Comparison of ENCODE assay signal across 19 cellular contexts in the genomic region with DNA sequence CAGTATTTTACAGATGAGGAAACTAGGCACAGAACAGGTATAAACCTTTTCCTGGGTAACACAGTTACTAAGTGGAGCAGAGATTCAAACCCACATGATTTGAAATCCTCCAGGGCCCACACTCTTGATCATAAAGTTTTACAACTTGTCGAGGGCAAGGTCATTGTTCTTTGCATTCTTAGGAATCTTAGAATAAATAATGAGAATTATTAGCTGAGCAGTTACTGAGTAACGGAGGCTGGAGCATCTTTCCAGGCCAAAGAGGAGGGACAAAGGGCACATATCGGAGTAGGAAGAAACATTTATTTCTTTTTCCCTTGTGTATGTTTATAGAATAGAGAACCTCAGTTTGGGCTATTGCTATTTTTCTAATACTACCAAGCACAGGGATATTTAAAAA. TPM values are rescaled to one million over a fixed set of nuclear protein-coding genes. Genes with fewer than 3 reads are reported as not detected.
A peak's percentile ranks its signal among the peaks of the same experiment; 100 is the strongest.
DNase-seq lines count a peak whose midpoint lies in the region; ATAC-seq and TF ChIP-seq lines count a peak whose summit lies in the region.
"Had no signal": no experiment of that assay in that cellular context is flagged by ENCODE, and none has a peak within 500 bp of the region (broad histone marks: within the 10 kb centered on the region; RNA-seq: fewer than 3 reads in every experiment).

No MANE protein-coding gene starts in this region.

- 32% methylated on average over 3 of the region's 3 CpGs for WGBS in smooth muscle cell (ENCODE audit: low lambda C conversion rate)

- no peak overlapping the region for H3K4me3 ChIP-seq in smooth muscle cell
- H3K4me3 ChIP-seq: esophagus squamous epithelium, suprapubic skin had no signal

- no peaks in the 10 kb centered on the region for H3K9me3 Mint-ChIP-seq in HFFc6
- H3K9me3 Mint-ChIP-seq in CD4-positive, alpha-beta T cell = no peaks in the 10 kb centered on the region
- no peaks in the 10 kb centered on the region for H3K9me3 Mint-ChIP-seq in T-helper 2 cell treated with Interferon-gamma antibody and Interleukin-4, amounts not matched to agents 5 μg/mL and 100 μg/mL, for 36 hours
- H3K9me3 Mint-ChIP-seq: activated naive CD4-positive, alpha-beta T cell treated with anti-CD3 and anti-CD28 coated beads for 36 hours had no signal

- CTCF ChIA-PET in CD4-positive, alpha-beta T cell (lab: Charles Lee) = no interaction called here

- H3K27ac ChIP-seq in smooth muscle cell (ENCODE audit: low read depth) = peak overlapping the region; percentile 83
- H3K27ac ChIP-seq in CD4-positive, alpha-beta T cell (ENCODE audit: low read depth, low read length) = no peak overlapping the region
- H3K27ac ChIP-seq: esophagus squamous epithelium, suprapubic skin had no signal

- H3K9ac ChIP-seq in smooth muscle cell (ENCODE audit: low read depth) = no peak overlapping the region

- H3K27me3 ChIP-seq in smooth muscle cell (ENCODE audit: low read depth) = no peaks in the 10 kb centered on the region
- H3K27me3 ChIP-seq in CD4-positive, alpha-beta T cell (ENCODE audit: control insufficient read depth, insufficient read depth, low read length) = no peaks in the 10 kb centered on the region
- H3K27me3 ChIP-seq: esophagus squamous epithelium, suprapubic skin had no signal

- H3K9me3 ChIP-seq in smooth muscle cell (replicated peaks; ENCODE audit: low read depth) = no peaks in the 10 kb centered on the region
- H3K9me3 ChIP-seq in CD4-positive, alpha-beta T cell (ENCODE audit: control insufficient read depth, low read length) = no peaks in the 10 kb centered on the region
- H3K9me3 ChIP-seq: esophagus squamous epithelium, suprapubic skin had no signal

- no peak for ATAC-seq in CD4-positive, alpha-beta T cell (ENCODE audit: poor library complexity)
- ATAC-seq: left lobe of liver, Panc1, sciatic nerve had no signal

- peaks cover 83% of the 10 kb centered on the region for H3K4me1 Mint-ChIP-seq in HFFc6 (ENCODE audit: low read depth)
- H3K4me1 Mint-ChIP-seq in CD4-positive, alpha-beta T cell (ENCODE audit: low read depth) = no peaks in the 10 kb centered on the region
- H3K4me1 Mint-ChIP-seq in T-helper 2 cell treated with Interferon-gamma antibody and Interleukin-4, amounts not matched to agents 5 μg/mL and 100 μg/mL, for 36 hours (ENCODE audit: low read depth) = peaks cover 16% of the 10 kb centered on the region

- no peak for TF ChIP-seq CTCF in HFFc6 (IDR thresholded peaks at IDR 0.05)
- TF ChIP-seq CTCF in smooth muscle cell (IDR thresholded peaks at IDR 0.05; ENCODE audit: borderline replicate concordance, insufficient read depth, poor library complexity, severe bottlenecking) = no peak
- TF ChIP-seq CTCF in CD4-positive, alpha-beta T cell (IDR thresholded peaks at IDR 0.05) = no peak

- H3K27ac Mint-ChIP-seq in HFFc6 = peak overlapping the region; percentile 90
- no peak overlapping the region for H3K27ac Mint-ChIP-seq in CD4-positive, alpha-beta T cell
- no peak overlapping the region for H3K27ac Mint-ChIP-seq in T-helper 2 cell treated with Interferon-gamma antibody and Interleukin-4, amounts not matched to agents 5 μg/mL and 100 μg/mL, for 36 hours
- H3K27ac Mint-ChIP-seq: activated naive CD4-positive, alpha-beta T cell treated with anti-CD3 and anti-CD28 coated beads for 36 hours had no signal

- H2AFZ ChIP-seq in smooth muscle cell (ENCODE audit: low read depth) = no peak overlapping the region

- DNase-seq in HFFc6 = peak; percentile 69
- peak; percentile 14 for DNase-seq in astrocyte of the hippocampus (ENCODE audit: low read depth, low spot score)
- peak; percentile 52 for DNase-seq in iris pigment epithelial cell (ENCODE audit: low read depth)
- no peak for DNase-seq in smooth muscle cell (lab: John Stamatoyannopoulos, UW; ENCODE audit: unreplicated experiment)
- no peak for DNase-seq in CD4-positive, alpha-beta T cell
- DNase-seq in T-helper 2 cell treated with Interferon-gamma antibody and Interleukin-4, amounts not matched to agents 5 μg/mL and 100 μg/mL, for 36 hours (ENCODE audit: low spot score) = no peak
- no peak for DNase-seq in MV-4-11 (lab: John Stamatoyannopoulos, UW)
- DNase-seq: activated CD4-positive, alpha-beta T cell treated with anti-CD3 and anti-CD28 coated beads, Interleukin-2, amount 50 U/mL, for 4 hours; activated naive CD4-positive, alpha-beta T cell treated with anti-CD3 and anti-CD28 coated beads for 36 hours; activated T-cell treated with anti-CD3 and anti-CD28 coated beads for 4 hours; esophagus squamous epithelium; Karpas-422; NCI-H2171 treated with DMSO at 0.1 percent for 48 hours; NCI-H748 treated with DMSO at 0.1 percent for 48 hours; stimulated activated CD4-positive, alpha-beta T cell treated with anti-CD3 and anti-CD28 coated beads, Interleukin-4, amount 100 ng/mL, for 1 hour had no signal

- peak overlapping the region; percentile 67 for H3K4me2 ChIP-seq in smooth muscle cell

- H3K27me3 Mint-ChIP-seq in HFFc6 (ENCODE audit: insufficient read depth) = peaks cover 2% of the 10 kb centered on the region
- H3K27me3 Mint-ChIP-seq in CD4-positive, alpha-beta T cell = no peaks in the 10 kb centered on the region
- H3K27me3 Mint-ChIP-seq in T-helper 2 cell treated with Interferon-gamma antibody and Interleukin-4, amounts not matched to agents 5 μg/mL and 100 μg/mL, for 36 hours (ENCODE audit: low read depth) = no peaks in the 10 kb centered on the region

- peak overlapping the region; percentile 62 for H3K4me3 Mint-ChIP-seq in HFFc6
- no peak overlapping the region for H3K4me3 Mint-ChIP-seq in CD4-positive, alpha-beta T cell
- H3K4me3 Mint-ChIP-seq in T-helper 2 cell treated with Interferon-gamma antibody and Interleukin-4, amounts not matched to agents 5 μg/mL and 100 μg/mL, for 36 hours = no peak overlapping the region
- H3K4me3 Mint-ChIP-seq: activated naive CD4-positive, alpha-beta T cell treated with anti-CD3 and anti-CD28 coated beads for 36 hours had no signal

- POLR2A ChIA-PET in CD4-positive, alpha-beta T cell (lab: Charles Lee) = no interaction called here

- H3F3A ChIP-seq in smooth muscle cell (ENCODE audit: low read depth) = peaks cover 19% of the 10 kb centered on the region

- H3K36me3 Mint-ChIP-seq in HFFc6 (ENCODE audit: low read depth) = peaks cover 14% of the 10 kb centered on the region
- peaks cover 88% of the 10 kb centered on the region for H3K36me3 Mint-ChIP-seq in CD4-positive, alpha-beta T cell (ENCODE audit: low read depth)
- H3K36me3 Mint-ChIP-seq in T-helper 2 cell treated with Interferon-gamma antibody and Interleukin-4, amounts not matched to agents 5 μg/mL and 100 μg/mL, for 36 hours (ENCODE audit: low read depth) = peaks cover 46% of the 10 kb centered on the region

- H3K36me3 ChIP-seq in smooth muscle cell (ENCODE audit: low read depth) = no peaks in the 10 kb centered on the region
- H3K36me3 ChIP-seq: esophagus squamous epithelium, suprapubic skin had no signal

- H3K79me2 ChIP-seq in smooth muscle cell (ENCODE audit: low read depth) = no peaks in the 10 kb centered on the region

- H4K20me1 ChIP-seq in smooth muscle cell (ENCODE audit: low read depth) = no peaks in the 10 kb centered on the region

- intact Hi-C loops in CD4-positive, alpha-beta T cell (cut with DNase I, micrococcal nuclease) = no loop called here

- peaks cover 24% of the 10 kb centered on the region for H3K4me1 ChIP-seq in smooth muscle cell (ENCODE audit: low read depth)
- H3K4me1 ChIP-seq: esophagus squamous epithelium had no signal

RNA-seq across cellular contexts. Expression of gene F2R, which starts 27.1 kb away (rescaled TPM):
- 10 to 100 TPM; 47.0 to 73.5 (median 65.5) TPM for total RNA-seq in HFFc6 (2021; fragmentation: NEBNext Ultra II Directional; extraction: Animal tissue kit (Norgen Biotek cat#: 25700))
- total RNA-seq in smooth muscle cell = 135 and 140 TPM in 2 replicates
- polyA plus RNA-seq in smooth muscle cell = 83.3 and 103 TPM in 2 replicates
- 1 to 10 TPM; 1.9 to 2.7 TPM for total RNA-seq in CD4-positive, alpha-beta T cell

Comparison
In these comparisons a context has a peak if more than half of its experiments do, and no peak if none do; other contexts are left out.
1. DNase-seq: peak in HFFc6 (single experiment), astrocyte of the hippocampus (single experiment) and iris pigment epithelial cell (single experiment); none in smooth muscle cell (single experiment), CD4-positive, alpha-beta T cell (0 of 10), T-helper 2 cell treated with Interferon-gamma antibody and Interleukin-4, amounts not matched to agents 5 μg/mL and 100 μg/mL, for 36 hours (single experiment) and MV-4-11 (single experiment).
2. RNA of gene F2R, which starts 27.1 kb away (total RNA-seq): 135 to 140 TPM in smooth muscle cell and 47.0 to 73.5 TPM in HFFc6; 1.9 to 2.7 TPM in CD4-positive, alpha-beta T cell; every median in the first group is over 10 times any median in the second.